Comparison of ENCODE assay signal across 21 cellular contexts in the genomic region with DNA sequence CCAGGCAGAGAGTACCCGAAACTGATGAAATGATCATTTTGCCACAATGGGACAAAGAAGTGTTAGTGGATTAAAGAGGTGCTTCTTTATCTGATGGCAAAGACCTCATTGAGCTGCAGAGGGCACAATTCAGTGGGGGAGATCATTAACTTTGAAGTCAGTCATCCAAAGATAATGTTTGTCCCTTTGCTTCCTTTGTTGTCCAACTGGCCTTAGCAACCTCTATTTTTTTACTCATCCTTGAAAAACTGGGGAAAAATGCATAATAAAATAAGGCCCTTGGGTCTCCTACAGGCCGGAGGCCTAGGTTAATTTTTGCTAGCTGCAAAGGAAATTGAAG.
"Had no signal": no experiment of that assay in that cellular context is flagged by ENCODE, and none has a peak within 500 bp of the region (broad histone marks: within the 10 kb centered on the region; RNA-seq: fewer than 3 reads in every experiment).

No MANE protein-coding gene starts in this region.

- H3K27ac ChIP-seq: coronary artery, dorsolateral prefrontal cortex, epithelial cell of prostate, esophagus squamous epithelium, gastroesophageal sphincter, ovary, right lobe of liver, suprapubic skin, thyroid gland had no signal

- ATAC-seq: gastroesophageal sphincter; left cardiac atrium; mucosa of descending colon; naive thymus-derived CD8-positive, alpha-beta T cell; right lobe of liver; stimulated activated effector memory CD8-positive, alpha-beta T cell treated with anti-CD3 and anti-CD28 coated beads, Interleukin-12 subunit alpha, Interleukin-12 subunit beta, amount 100 ng/mL, for 72 hours; stimulated activated naive CD8-positive, alpha-beta T cell treated with anti-CD3 and anti-CD28 coated beads, Interleukin-15, Interleukin-2, amounts not matched to agents 100 U/mL and 50 U/mL, for 24 hours had no signal

- DNase-seq: dorsolateral prefrontal cortex; effector memory CD4-positive, alpha-beta T cell; esophagus squamous epithelium; foreskin fibroblast; glutamatergic neuron; islet precursor cell; left cardiac atrium; mucosa of descending colon; naive thymus-derived CD8-positive, alpha-beta T cell; nucleus accumbens; ovary; right lobe of liver; stimulated activated CD4-positive, alpha-beta T cell treated with anti-CD3 and anti-CD28 coated beads, Interleukin-4, amount 100 ng/mL, for 1 hour; stimulated activated CD8-positive, alpha-beta memory T cell treated with anti-CD3 and anti-CD28 coated beads, Interleukin-4, amount 100 ng/mL, for 48 hours; stimulated activated naive CD8-positive, alpha-beta T cell treated with anti-CD3 and anti-CD28 coated beads, Interleukin-15, Interleukin-2, amounts not matched to agents 100 U/mL and 50 U/mL, for 24 hours; thyroid gland had no signal

- H3K4me1 ChIP-seq: esophagus squamous epithelium, gastroesophageal sphincter, right lobe of liver, suprapubic skin, thyroid gland had no signal

- H3K4me3 ChIP-seq: coronary artery, dorsolateral prefrontal cortex, esophagus squamous epithelium, gastroesophageal sphincter, mucosa of descending colon, ovary, right lobe of liver, suprapubic skin, thyroid gland had no signal

- H3K9me3 ChIP-seq: esophagus squamous epithelium, gastroesophageal sphincter, mucosa of descending colon, ovary, right lobe of liver, suprapubic skin, thyroid gland had no signal

- H3K36me3 ChIP-seq: esophagus squamous epithelium, gastroesophageal sphincter, ovary, right lobe of liver, suprapubic skin, thyroid gland had no signal

- H3K27me3 ChIP-seq: ovary, thyroid gland had no signal
